In genomic region chr17:47693667-47694017, GRCh38 we compare ENCODE assay signal across 1 cellular context.
A peak's percentile ranks its signal among the peaks of the same experiment; 100 is the strongest.
TF ChIP-seq lines count a peak whose summit lies in the region.

No MANE protein-coding gene starts in this region.

TF ChIP-seq in GM12878, 131 proteins besides CTCF, POLR2A, EP300 and RAD21 (continued from another document):
- TF ChIP-seq MTA2 (IDR thresholded peaks at IDR 0.05; ENCODE audit: low read depth) (no peak), LARP7 (IDR thresholded peaks at IDR 0.05) (peak; percentile 27; the same call in 1 of the 2 replicates), NR2F1 (conservative IDR thresholded peaks at IDR 0.05) (no peak), HCFC1 (IDR thresholded peaks at IDR 0.05; ENCODE audit: low read length) (no peak), POLR2AphosphoS5 (IDR thresholded peaks at IDR 0.05; ENCODE audit: low read length) (no peak), NKRF (conservative IDR thresholded peaks at IDR 0.05) (peak; percentile 68), GATAD2B (conservative IDR thresholded peaks at IDR 0.05; ENCODE audit: low read depth) (peak; percentile 16; the same call in 1 of the 2 replicates), MXI1 (IDR thresholded peaks at IDR 0.05; ENCODE audit: low read depth, low read length) (0 out of 2 replicates have a peak, but pooled peaks have one; percentile 28), RUNX3 (IDR thresholded peaks at IDR 0.05; ENCODE audit: low read length) (peak; percentile 43), SPI1 (IDR thresholded peaks at IDR 0.05; ENCODE audit: borderline replicate concordance, insufficient read depth, low read depth, low read length) (0 out of 2 replicates have a peak, but pooled peaks have one; percentile 17)
